8 cellular contexts compared by ENCODE assay signal in the genomic region with DNA sequence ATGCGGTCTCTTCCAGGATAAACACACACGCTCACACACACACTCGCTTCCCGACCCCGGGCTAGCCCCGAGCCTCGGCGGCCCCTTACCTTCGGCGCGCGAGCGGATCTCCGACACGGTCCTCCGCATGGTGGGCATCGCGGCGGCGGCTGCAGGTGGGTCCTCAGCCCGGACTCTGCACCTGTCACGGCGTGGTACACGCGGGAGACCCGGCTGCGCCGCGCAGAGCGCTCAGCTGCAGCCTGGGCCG. TPM values are rescaled to one million over a fixed set of nuclear protein-coding genes. Genes with fewer than 3 reads are reported as not detected.
A peak's percentile ranks its signal among the peaks of the same experiment; 100 is the strongest.
DNase-seq lines count a peak whose midpoint lies in the region; TF ChIP-seq lines count a peak whose summit lies in the region.

No MANE protein-coding gene starts in this region.

- no peaks in the 10 kb centered on the region for H4K20me1 ChIP-seq in mammary epithelial cell (ENCODE audit: insufficient read depth, low read length)

- no CpG with 5 or more reads among the region's 31 CpGs for WGBS in mammary epithelial cell (ENCODE audit: low coverage, missing lambda C conversion rate)

- no peak overlapping the region for H3K9ac ChIP-seq in mammary epithelial cell (ENCODE audit: insufficient read depth, low read length)
- H3K9ac ChIP-seq in mucosa of rectum (ENCODE audit: low read depth in 1 of 2, low read length in 2 of 2) = peak overlapping the region; percentile 80 to 88

- CTCF ChIA-PET in mammary epithelial cell (lab: Charles Lee; ENCODE audit: low non-redundant PET) = interaction anchor here (0.5 kb wide), 1 partner anchor 137 kb away, joined by 3 read pairs; no protein-coding TSS in a partner anchor

- in situ Hi-C loops in mammary epithelial cell (cut with MboI; ENCODE audit: low sequenced_read_pairs in 2 of 2) = no loop called here

- intact Hi-C loops in mammary epithelial cell (cut with micrococcal nuclease) = no loop called here

- H3K36me3 ChIP-seq in mammary epithelial cell (ENCODE audit: insufficient read depth, low read length) (no peaks in the 10 kb centered on the region), mucosa of rectum (ENCODE audit: control insufficient read depth in 2 of 2, insufficient read depth in 2 of 2, low read length in 2 of 2) (no peaks in the 10 kb centered on the region)

- H3K4me1 ChIP-seq in mammary epithelial cell (ENCODE audit: insufficient read depth, low read length) = peaks cover 31% of the 10 kb centered on the region
- peaks cover 21 to 30% of the 10 kb centered on the region in 2 donors for H3K4me1 ChIP-seq in mucosa of rectum (ENCODE audit: control insufficient read depth in 2 of 2, insufficient read depth in 2 of 2, low read length in 2 of 2)

- H3K4me3 ChIP-seq in mammary epithelial cell (replicated peaks in 1 of 3; ENCODE audit: insufficient read depth in 1 of 3, low read depth in 2 of 3, low read length in 3 of 3) = peak overlapping the region; percentile 52 to 65 (median 60)
- peak overlapping the region; percentile 85 to 86 for H3K4me3 ChIP-seq in mucosa of rectum (ENCODE audit: low read length in 2 of 2)

- no peaks in the 10 kb centered on the region for H3K79me2 ChIP-seq in mammary epithelial cell (ENCODE audit: insufficient read depth, low read length)

- peak overlapping the region; percentile 97 for H2AFZ ChIP-seq in mammary epithelial cell (ENCODE audit: low read depth, low read length)

- H3K27ac ChIP-seq in 22Rv1 = peak overlapping the region; percentile 88
- no peak overlapping the region for H3K27ac ChIP-seq in mammary epithelial cell (ENCODE audit: insufficient read depth, low read depth, low read length)
- peak overlapping the region; percentile 67 to 78 for H3K27ac ChIP-seq in mucosa of rectum (ENCODE audit: low read depth in 2 of 2, low read length in 2 of 2)

- H3K9me3 ChIP-seq in mammary epithelial cell (replicated peaks; ENCODE audit: insufficient read depth, low read length) (no peaks in the 10 kb centered on the region), mucosa of rectum (ENCODE audit: control insufficient read depth in 2 of 2, low read length in 2 of 2) (no peaks in the 10 kb centered on the region)

- TF ChIP-seq CTCF in 22Rv1 (IDR thresholded peaks at IDR 0.05) = no peak
- no peak for TF ChIP-seq CTCF in mammary epithelial cell (conservative IDR thresholded peaks at IDR 0.05 in 1 of 2, IDR thresholded peaks at IDR 0.05 in 1 of 2; ENCODE audit: extremely low read depth in 1 of 2, insufficient read depth in 1 of 2, low read depth in 1 of 2, low read length in 2 of 2)

- dilution Hi-C loops in mammary epithelial cell (cut with HindIII; ENCODE audit: low sequenced_read_pairs) = no loop called here

- peak; percentile 3 for DNase-seq in HT1080 (ENCODE audit: low read depth)
- DNase-seq in mammary epithelial cell = no peak
- no peak for DNase-seq in GM03348 (ENCODE audit: low spot score)
- DNase-seq in DMS 273 (lab: John Stamatoyannopoulos, UW; ENCODE audit: unreplicated experiment) = no peak
- no peak for DNase-seq in cerebellum (ENCODE audit: low spot score)
- no peak for DNase-seq in superior temporal gyrus (ENCODE audit: extremely low spot score)

- H3K27me3 ChIP-seq in mammary epithelial cell (ENCODE audit: insufficient read depth, low read length) (peaks cover 6% of the 10 kb centered on the region), mucosa of rectum (ENCODE audit: control insufficient read depth in 2 of 2, insufficient read depth in 2 of 2, low read length in 2 of 2) (no peaks in the 10 kb centered on the region)

- peak overlapping the region; percentile 98 for H3K4me2 ChIP-seq in mammary epithelial cell (ENCODE audit: insufficient read depth, low read depth, low read length)

- no TSS peak for BruUV-seq in mammary epithelial cell (replicated peaks; lab: Mats Ljungman, UMichigan)

RNA-seq across cellular contexts. Expression of gene ATP8A1, which starts 0.2 kb away (rescaled TPM):
- total RNA-seq in HT1080 (2014; rRNA removed; shearing (Covaris generic)) = 0.06 and 0.17 TPM in 2 replicates
- polyA plus RNA-seq in HT1080 (2015; cell fraction: cytosol; rRNA removed) = 0.19 and 0.42 TPM in 2 replicates
- polyA plus RNA-seq in HT1080 (2015; cell fraction: nucleus; rRNA removed) = 2.3 and 4.3 TPM in 2 replicates
- total RNA-seq in mammary epithelial cell (under 1 TPM in 1 of 2 donors, not detected in 1; 0.67 TPM), cerebellum (174 TPM)
- 0.03 TPM for polyA plus RNA-seq in mammary epithelial cell
- polyA minus RNA-seq in mammary epithelial cell = not detected

Comparison
In these comparisons a context has a peak if more than half of its experiments do, and no peak if none do; other contexts are left out.
1. RNA of gene ATP8A1, which starts 0.2 kb away (total RNA-seq): 174 TPM in cerebellum (single experiment); 0.67 TPM in mammary epithelial cell and 0.06 to 0.17 TPM in HT1080; every median in the first group is over 100 times any median in the second.